In genomic region chr2:171523339-171523931, GRCh38 we compare ENCODE assay signal across 8 cellular contexts. TPM values are rescaled to one million over a fixed set of nuclear protein-coding genes. Genes with fewer than 3 reads are reported as not detected.
DNase-seq lines count a peak whose midpoint lies in the region; ATAC-seq and TF ChIP-seq lines count a peak whose summit lies in the region.

No MANE protein-coding gene starts in this region.

- intact Hi-C loops in gastrocnemius medialis (cut with DNase I; ENCODE audit: low total_unique reads): no loop called here

- in situ Hi-C loops in gastrocnemius medialis (cut with MboI; ENCODE audit: low sequenced_read_pairs in 4 of 4): no loop called here

- H3K27me3 ChIP-seq in SJSA1 (replicated peaks) (no peaks in the 10 kb centered on the region), gastrocnemius medialis (peaks cover 4 to 11% (median 5%) of the 10 kb centered on the region in 3 donors)

- H3K4me1 ChIP-seq in SJSA1 (replicated peaks) (peaks cover 21% of the 10 kb centered on the region), gastrocnemius medialis (peaks cover 0 to 5% of the 10 kb centered on the region in 2 donors)

- H3K27ac ChIP-seq in SJSA1: peak overlapping the region; percentile 53
- H3K27ac ChIP-seq in gastrocnemius medialis: peak overlapping the region; percentile 69 to 83 (median 80)

- DNase-seq in AG20443 (ENCODE audit: low spot score) (peak; percentile 72), SJSA1 (ENCODE audit: low read depth in 1 of 2, low spot score in 2 of 2) (peak; percentile 77 to 84), cerebellar cortex (ENCODE audit: low spot score) (peak; percentile 65), inferior parietal cortex (ENCODE audit: extremely low spot score) (peak; percentile 59), gastrocnemius medialis (peak; percentile 56 to 65)

- H3K36me3 ChIP-seq in SJSA1 (peaks cover under 1% of the 10 kb centered on the region; the same call in 1 of the 2 replicates), gastrocnemius medialis (no peaks in the 10 kb centered on the region)

- no peaks in the 10 kb centered on the region for H3K9me3 ChIP-seq in SJSA1 (replicated peaks)
- no peaks in the 10 kb centered on the region for H3K9me3 ChIP-seq in gastrocnemius medialis

- no peak for TF ChIP-seq CTCF in gastrocnemius medialis (IDR thresholded peaks at IDR 0.05 in 4 of 5, conservative IDR thresholded peaks at IDR 0.05 in 1 of 5)

- peak in 1 of 2 donors; percentile 52 for TF ChIP-seq POLR2A in gastrocnemius medialis (IDR thresholded peaks at IDR 0.05)

- ATAC-seq in GM18867 (IDR thresholded peaks at IDR 0.05; ENCODE audit: unreplicated experiment) (peak; percentile 33), HG03439 (IDR thresholded peaks at IDR 0.05; ENCODE audit: unreplicated experiment) (peak; percentile 40), gastrocnemius medialis (peak; percentile 71 to 77), GM21360 (IDR thresholded peaks at IDR 0.05; ENCODE audit: unreplicated experiment) (no peak)

- H3K4me3 ChIP-seq in SJSA1 (peak overlapping the region; percentile 63), gastrocnemius medialis (peak overlapping the region; percentile 72 to 78 (median 75))

RNA-seq across cellular contexts. Expression of gene CYBRD1, which starts 1.2 kb away (rescaled TPM):
- total RNA-seq in SJSA1 (2014; rRNA removed; shearing (Covaris generic)): 49.7 and 66.5 TPM in 2 replicates
- total RNA-seq in gastrocnemius medialis: 10 to 100 TPM; 42.3 to 49.0 (median 43.4) TPM
